In the genomic region with DNA sequence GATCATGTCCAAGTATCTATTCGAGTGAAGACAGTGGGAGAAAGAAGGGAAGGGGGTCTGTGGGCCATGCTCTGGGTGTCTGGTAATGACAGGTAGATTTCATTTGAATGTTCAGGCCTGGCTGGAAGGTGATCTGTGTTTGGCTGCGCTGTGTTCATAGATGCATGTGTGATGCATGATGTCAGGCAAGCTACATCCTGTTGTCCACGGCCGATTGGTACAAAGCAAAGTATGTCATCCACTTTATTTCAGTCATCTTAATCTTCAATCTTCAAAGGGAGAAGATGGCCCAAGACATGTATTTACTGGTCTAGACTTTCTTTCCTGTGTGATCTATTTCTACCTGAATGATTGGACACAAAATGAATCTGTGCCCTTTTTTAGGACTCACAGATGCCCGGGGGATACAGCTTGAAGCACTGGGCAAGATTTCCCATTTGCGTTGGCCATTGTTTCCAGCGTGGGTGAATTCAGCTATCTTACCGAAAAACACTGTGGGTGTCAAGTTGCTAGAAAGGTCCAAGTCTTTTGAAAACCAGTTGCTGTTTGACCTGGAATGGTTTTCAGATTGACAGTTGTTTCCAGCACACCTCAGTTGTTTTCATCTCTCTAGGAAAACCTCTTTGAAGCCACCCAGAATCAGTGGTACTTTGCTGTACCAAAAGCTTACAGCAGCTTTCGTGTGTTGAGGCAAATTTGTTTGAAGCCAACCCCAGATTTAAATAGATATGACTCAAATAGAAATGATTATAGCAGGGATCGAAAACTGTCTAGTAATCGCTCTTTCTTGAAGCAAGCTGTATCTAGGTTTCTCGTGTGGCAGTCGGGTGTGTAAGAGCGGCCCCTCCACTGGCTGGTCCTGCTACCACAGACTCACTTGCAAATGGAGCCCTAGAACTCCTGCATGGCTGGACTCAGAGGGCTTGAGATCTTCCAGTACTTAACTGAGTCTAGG, we compare ENCODE assay signal across 9 cellular contexts. TPM values are rescaled to one million over a fixed set of nuclear protein-coding genes. Genes with fewer than 3 reads are reported as not detected.
DNase-seq lines count a peak whose midpoint lies in the region; ATAC-seq and TF ChIP-seq lines count a peak whose summit lies in the region.
"Had no signal": no experiment of that assay in that cellular context is flagged by ENCODE, and none has a peak within 500 bp of the region (broad histone marks: within the 10 kb centered on the region; RNA-seq: fewer than 3 reads in every experiment).

No MANE protein-coding gene starts in this region.

- peak; percentile 7 for DNase-seq in activated B cell treated with CpG ODN at 0.5 μM for 24 hours
- no peak for DNase-seq in NCI-H1694 (lab: John Stamatoyannopoulos, UW)
- no peak for DNase-seq in NOMO-1 (lab: John Stamatoyannopoulos, UW; ENCODE audit: unreplicated experiment in 2 of 2)
- DNase-seq in NCI-H1694 treated with DMSO at 0.1 percent for 48 hours (lab: John Stamatoyannopoulos, UW): no peak
- DNase-seq: activated naive CD4-positive, alpha-beta T cell treated with anti-CD3 and anti-CD28 coated beads for 36 hours had no signal

- peak overlapping the region; percentile 28 for H3K27ac Mint-ChIP-seq in activated B cell treated with CpG ODN at 0.5 μM for 24 hours
- H3K27ac Mint-ChIP-seq: activated naive CD4-positive, alpha-beta T cell treated with anti-CD3 and anti-CD28 coated beads for 36 hours had no signal

- H3K4me1 Mint-ChIP-seq in activated B cell treated with CpG ODN at 0.5 μM for 24 hours: peaks cover 46% of the 10 kb centered on the region

- H3K9me3 Mint-ChIP-seq in activated B cell treated with CpG ODN at 0.5 μM for 24 hours: no peaks in the 10 kb centered on the region
- H3K9me3 Mint-ChIP-seq: activated naive CD4-positive, alpha-beta T cell treated with anti-CD3 and anti-CD28 coated beads for 36 hours had no signal

- H3K4me3 Mint-ChIP-seq in activated B cell treated with CpG ODN at 0.5 μM for 24 hours: peak overlapping the region; percentile 29
- H3K4me3 Mint-ChIP-seq: activated naive CD4-positive, alpha-beta T cell treated with anti-CD3 and anti-CD28 coated beads for 36 hours; neural crest cell had no signal

- intact Hi-C loops in activated B cell treated with CpG ODN at 0.5 μM for 24 hours (cut with micrococcal nuclease): loop anchor here (1.0 to 2.0 kb wide), 2 partner anchors 9 to 17 kb away; no protein-coding TSS in a partner anchor

- peaks cover 37% of the 10 kb centered on the region for H3K36me3 Mint-ChIP-seq in activated B cell treated with CpG ODN at 0.5 μM for 24 hours (ENCODE audit: low read depth)

- POLR2A ChIA-PET in activated B cell treated with CpG ODN at 0.5 μM for 24 hours (lab: Charles Lee): interaction anchor here (0.7 to 1.8 kb wide), 9 partner anchors 9 to 92 kb away, joined by 3 to 7 read pairs (median 4); no protein-coding TSS in a partner anchor

- CTCF ChIA-PET in activated B cell treated with CpG ODN at 0.5 μM for 24 hours (lab: Charles Lee): interaction anchor here (0.9 kb wide), 1 partner anchor 8 kb away, joined by 3 read pairs; no protein-coding TSS in a partner anchor

- H3K27me3 Mint-ChIP-seq in activated B cell treated with CpG ODN at 0.5 μM for 24 hours: no peaks in the 10 kb centered on the region

- no peak for TF ChIP-seq CTCF in activated B cell treated with CpG ODN at 0.5 μM for 24 hours (IDR thresholded peaks at IDR 0.05)

- ATAC-seq in GM18502 (IDR thresholded peaks at IDR 0.05; ENCODE audit: poor library complexity, unreplicated experiment): peak; percentile 52
- ATAC-seq in GM19328 (IDR thresholded peaks at IDR 0.05; ENCODE audit: unreplicated experiment): peak; percentile 28
- ATAC-seq in HG02885 (IDR thresholded peaks at IDR 0.05; ENCODE audit: poor library complexity, unreplicated experiment): peak; percentile 34
- ATAC-seq in activated B cell treated with CpG ODN at 0.5 μM for 24 hours (ENCODE audit: low read depth): peak; percentile 58

RNA-seq across cellular contexts. Expression of a gene that starts 27.2 kb away (rescaled TPM):
- 137 and 153 TPM in 2 replicates for total RNA-seq in activated B cell treated with CpG ODN at 0.5 μM for 24 hours
